ENCODE assay signal across 14 cellular contexts in genomic region chr1:36153476-36153875, GRCh38. TPM values are rescaled to one million over a fixed set of nuclear protein-coding genes. Genes with fewer than 3 reads are reported as not detected.
DNase-seq lines count a peak whose midpoint lies in the region; ATAC-seq and TF ChIP-seq lines count a peak whose summit lies in the region.
"Had no signal": no experiment of that assay in that cellular context is flagged by ENCODE, and none has a peak within 500 bp of the region (broad histone marks: within the 10 kb centered on the region; RNA-seq: fewer than 3 reads in every experiment).

No MANE protein-coding gene starts in this region.

- peak overlapping the region; percentile 100 for H3K27ac Mint-ChIP-seq in T-helper 17 cell

- H3K27ac ChIP-seq in breast epithelium, result peak overlapping the region; percentile 6 to 42
- no peak overlapping the region for H3K27ac ChIP-seq in mammary epithelial cell (ENCODE audit: insufficient read depth, low read depth, low read length)
- peak overlapping the region; percentile 3 for H3K27ac ChIP-seq in lower lobe of right lung
- H3K27ac ChIP-seq in subcutaneous abdominal adipose tissue (ENCODE audit: low read depth, low read length), result peak overlapping the region; percentile 100

- dilution Hi-C loops in mammary epithelial cell (cut with HindIII; ENCODE audit: low sequenced_read_pairs), result no loop called here

- peaks cover 3% of the 10 kb centered on the region for H3K36me3 Mint-ChIP-seq in T-helper 17 cell (ENCODE audit: low read depth)

- H3K4me3 ChIP-seq in breast epithelium (no peak overlapping the region), mammary epithelial cell (replicated peaks in 1 of 3; ENCODE audit: insufficient read depth in 1 of 3, low read depth in 2 of 3, low read length in 3 of 3) (no peak overlapping the region), lower lobe of right lung (no peak overlapping the region), subcutaneous abdominal adipose tissue (ENCODE audit: low read depth in 1 of 5, low read length in 5 of 5) (no peak overlapping the region)

- BruUV-seq in mammary epithelial cell (replicated peaks; lab: Mats Ljungman, UMichigan), result no TSS peak

- no peak overlapping the region for H3K4me2 ChIP-seq in mammary epithelial cell (ENCODE audit: insufficient read depth, low read depth, low read length)

- in situ Hi-C loops in mammary epithelial cell (cut with MboI; ENCODE audit: low sequenced_read_pairs in 2 of 2), result no loop called here

- H2AFZ ChIP-seq in mammary epithelial cell (ENCODE audit: low read depth, low read length), result no peak overlapping the region

- TF ChIP-seq POLR2A in breast epithelium (IDR thresholded peaks at IDR 0.05), result no peak

- H3K79me2 ChIP-seq in mammary epithelial cell (ENCODE audit: insufficient read depth, low read length), result peaks cover 42% of the 10 kb centered on the region

- intact Hi-C loops in breast epithelium (cut with DNase I; ENCODE audit: low total_unique reads) (no loop called here), mammary epithelial cell (cut with micrococcal nuclease) (no loop called here), lower lobe of right lung (cut with DNase I) (no loop called here)

- H3K36me3 ChIP-seq in breast epithelium (no peaks in the 10 kb centered on the region), mammary epithelial cell (ENCODE audit: insufficient read depth, low read length) (no peaks in the 10 kb centered on the region), lower lobe of right lung (no peaks in the 10 kb centered on the region), subcutaneous abdominal adipose tissue (ENCODE audit: control insufficient read depth in 5 of 5, insufficient read depth in 5 of 5, low read length in 5 of 5) (peaks cover 0 to 3% (median 0%) of the 10 kb centered on the region in 5 donors)
- H3K36me3 ChIP-seq: neutrophil had no signal

- CTCF ChIA-PET in mammary epithelial cell (lab: Charles Lee; ENCODE audit: low non-redundant PET), result no interaction called here

- H3K4me1 ChIP-seq in breast epithelium (peaks cover 17 to 39% of the 10 kb centered on the region in 2 donors), mammary epithelial cell (ENCODE audit: insufficient read depth, low read length) (peaks cover 39% of the 10 kb centered on the region), lower lobe of right lung (peaks cover 67% of the 10 kb centered on the region), subcutaneous abdominal adipose tissue (ENCODE audit: control insufficient read depth in 5 of 5, insufficient read depth in 5 of 5, low read length in 5 of 5) (peaks cover 26 to 74% (median 61%) of the 10 kb centered on the region in 5 donors)

- H3K9ac ChIP-seq in mammary epithelial cell (ENCODE audit: insufficient read depth, low read length) (no peak overlapping the region), subcutaneous abdominal adipose tissue (ENCODE audit: low read length in 5 of 5) (no peak overlapping the region)

- TF ChIP-seq CTCF in breast epithelium (IDR thresholded peaks at IDR 0.05), result no peak
- TF ChIP-seq CTCF in mammary epithelial cell (conservative IDR thresholded peaks at IDR 0.05 in 1 of 2, IDR thresholded peaks at IDR 0.05 in 1 of 2; ENCODE audit: extremely low read depth in 1 of 2, insufficient read depth in 1 of 2, low read depth in 1 of 2, low read length in 2 of 2), result no peak
- no peak for TF ChIP-seq CTCF in lower lobe of right lung (IDR thresholded peaks at IDR 0.05)

- peak overlapping the region; percentile 50 for H3K4me3 Mint-ChIP-seq in T-helper 17 cell

- DNase-seq in breast epithelium (ENCODE audit: low spot score in 2 of 2) (no peak), mammary epithelial cell (no peak), T-helper 17 cell (no peak), lower lobe of right lung (no peak), HuH-7 (ENCODE audit: low spot score) (no peak), NCI-H187 treated with DMSO at 0.1 percent for 48 hours (lab: John Stamatoyannopoulos, UW) (no peak), cerebellar cortex (ENCODE audit: low spot score) (no peak)
- DNase-seq: activated naive CD4-positive, alpha-beta T cell treated with anti-CD3 and anti-CD28 coated beads, Interleukin-2, amount 50 U/mL, for 16 hours; DMS53; hypothalamus; NCI-H2029 treated with DMSO at 0.1 percent for 48 hours had no signal

- no peaks in the 10 kb centered on the region for H4K20me1 ChIP-seq in mammary epithelial cell (ENCODE audit: insufficient read depth, low read length)

- ATAC-seq in T-helper 17 cell, result no peak
- no peak for ATAC-seq in lower lobe of right lung

- WGBS in mammary epithelial cell (ENCODE audit: low coverage, missing lambda C conversion rate), result 100% methylated on average over 6 of the region's 6 CpGs

- H3K9me3 ChIP-seq in breast epithelium, result no peaks in the 10 kb centered on the region
- H3K9me3 ChIP-seq in mammary epithelial cell (replicated peaks; ENCODE audit: insufficient read depth, low read length), result no peaks in the 10 kb centered on the region
- no peaks in the 10 kb centered on the region for H3K9me3 ChIP-seq in T-helper 17 cell (ENCODE audit: control insufficient read depth, low read length, poor library complexity, severe bottlenecking)
- no peaks in the 10 kb centered on the region for H3K9me3 ChIP-seq in lower lobe of right lung
- H3K9me3 ChIP-seq in subcutaneous abdominal adipose tissue (ENCODE audit: control insufficient read depth in 5 of 5, low read length in 5 of 5), result no peaks in the 10 kb centered on the region
- H3K9me3 ChIP-seq: neutrophil had no signal

- H3K27me3 ChIP-seq in breast epithelium, result no peaks in the 10 kb centered on the region
- H3K27me3 ChIP-seq in mammary epithelial cell (ENCODE audit: insufficient read depth, low read length), result no peaks in the 10 kb centered on the region
- H3K27me3 ChIP-seq in lower lobe of right lung (ENCODE audit: low read depth), result no peaks in the 10 kb centered on the region
- H3K27me3 ChIP-seq in subcutaneous abdominal adipose tissue (ENCODE audit: control insufficient read depth in 5 of 5, insufficient read depth in 4 of 5, low read length in 5 of 5), result no peaks in the 10 kb centered on the region
- H3K27me3 ChIP-seq: neutrophil had no signal

- H3K4me1 Mint-ChIP-seq in T-helper 17 cell, result peaks cover 60% of the 10 kb centered on the region

- no peaks in the 10 kb centered on the region for H3K27me3 Mint-ChIP-seq in T-helper 17 cell

RNA-seq across cellular contexts. Expression of gene MAP7D1, which starts 2.5 kb away (rescaled TPM):
- 10 to 100 TPM; 67.4 to 78.0 (median 68.6) TPM for total RNA-seq in breast epithelium
- total RNA-seq in mammary epithelial cell, result 100 to 1,000 TPM in 1 of 2 donors, 10 to 100 TPM in 1; 99.4 to 331 TPM
- 129 TPM for polyA plus RNA-seq in mammary epithelial cell
- polyA minus RNA-seq in mammary epithelial cell, result 116 TPM
- total RNA-seq in T-helper 17 cell, result 100 to 1,000 TPM; 173 to 175 TPM
- 120 TPM for total RNA-seq in lower lobe of right lung

RNA-seq across cellular contexts. Expression of gene TRAPPC3, which starts 4.2 kb away (rescaled TPM):
- total RNA-seq in breast epithelium (100 to 1,000 TPM; 107 to 118 (median 116) TPM), mammary epithelial cell (10 to 100 TPM; 73.2 to 96.5 TPM), T-helper 17 cell (10 to 100 TPM; 35.0 to 37.8 TPM), lower lobe of right lung (60.3 TPM)
- 107 TPM for polyA plus RNA-seq in mammary epithelial cell
- 41.7 TPM for polyA minus RNA-seq in mammary epithelial cell

RNA-seq across cellular contexts. Expression of gene COL8A2, which starts 28.5 kb away (rescaled TPM):
- total RNA-seq in breast epithelium, result 10 to 100 TPM in 2 of 3 donors, 1 to 10 TPM in 1; 3.4 to 20.6 (median 11.1) TPM
- total RNA-seq in mammary epithelial cell, result 10 to 100 TPM in 1 of 2 donors, under 1 TPM in 1; 0.94 to 13.3 TPM
- 0.28 TPM for polyA plus RNA-seq in mammary epithelial cell
- not detected for polyA minus RNA-seq in mammary epithelial cell
- under 1 TPM in 1 of 2 donors, not detected in 1; 0.25 TPM for total RNA-seq in T-helper 17 cell
- 24.4 TPM for total RNA-seq in lower lobe of right lung
- total RNA-seq: T-helper 2 cell treated with Interferon-gamma antibody and Interleukin-4, amounts not matched to agents 100 ng/mL and 5 ng/mL, for 36 hours had no signal
